Comparison of ENCODE assay signal across 14 cellular contexts in the genomic region with DNA sequence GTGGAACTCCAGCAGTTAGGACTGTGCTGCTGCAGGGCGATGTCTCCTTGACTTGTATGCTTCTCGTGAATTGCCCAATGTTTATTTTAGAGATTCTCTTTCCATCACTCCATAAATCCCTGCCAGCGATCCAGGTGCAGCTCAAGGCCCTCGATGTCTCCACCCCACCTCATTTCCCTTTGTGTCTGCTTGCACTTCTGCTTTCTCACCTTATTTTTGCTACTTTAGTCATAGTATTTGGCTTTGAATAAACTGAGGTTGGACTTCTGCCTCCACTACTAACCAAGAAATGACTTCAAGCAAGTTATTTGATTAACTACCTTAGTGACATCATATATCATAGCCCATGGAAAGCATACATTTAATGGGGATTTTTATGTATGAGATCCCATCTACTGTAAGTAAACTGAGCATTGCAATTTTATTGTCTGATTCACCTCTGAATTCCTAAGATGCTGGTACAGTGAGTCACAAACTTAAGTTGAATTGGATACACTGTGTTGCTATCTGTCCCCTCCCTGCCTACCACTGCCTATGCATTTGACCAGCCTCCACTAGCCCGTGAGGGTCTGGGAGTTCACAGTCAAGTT.
DNase-seq lines count a peak whose midpoint lies in the region; ATAC-seq and TF ChIP-seq lines count a peak whose summit lies in the region.
"Had no signal": no experiment of that assay in that cellular context is flagged by ENCODE, and none has a peak within 500 bp of the region (broad histone marks: within the 10 kb centered on the region; RNA-seq: fewer than 3 reads in every experiment).

No MANE protein-coding gene starts in this region.

- intact Hi-C loops in activated T-helper 2 cell treated with anti-CD3 and anti-CD28 coated beads, Interferon-gamma antibody, Interleukin-2, Interleukin-4, amounts not matched to agents 10 μg/mL and 5 μg/mL and 100 μg/mL, durations not matched to agents 14 hours and 24 hours and 36 hours (cut with micrococcal nuclease) = no loop called here

- DNase-seq in SIG-M5 treated with dmso at 0.1 percent for 504 hours (lab: John Stamatoyannopoulos, UW; ENCODE audit: unreplicated experiment) = peak; percentile 0
- DNase-seq in SIG-M5 (lab: John Stamatoyannopoulos, UW) = no peak
- peak; percentile 32 for DNase-seq in NOMO-1 treated with DMSO at 0.1 percent for 48 hours (lab: John Stamatoyannopoulos, UW; ENCODE audit: unreplicated experiment)
- DNase-seq in epithelial cell of proximal tubule (ENCODE audit: low read depth) = peak; percentile 2
- no peak for DNase-seq in foreskin fibroblast
- no peak for DNase-seq in activated T-helper 2 cell treated with anti-CD3 and anti-CD28 coated beads, Interferon-gamma antibody, Interleukin-2, Interleukin-4, amounts not matched to agents 10 μg/mL and 5 μg/mL and 100 μg/mL, durations not matched to agents 14 hours and 24 hours and 36 hours (ENCODE audit: low spot score)
- no peak for DNase-seq in effector CD4-positive, alpha-beta T cell
- DNase-seq: activated T-cell treated with anti-CD3 and anti-CD28 coated beads, Interleukin-2, amount 50 U/mL, for 4 hours; central memory CD4-positive, alpha-beta T cell; midbrain; right cardiac atrium; upper lobe of left lung; WERI-Rb-1 had no signal

- no peaks in the 10 kb centered on the region for H3K36me3 Mint-ChIP-seq in activated T-helper 2 cell treated with anti-CD3 and anti-CD28 coated beads, Interferon-gamma antibody, Interleukin-2, Interleukin-4, amounts not matched to agents 10 μg/mL and 5 μg/mL and 100 μg/mL, durations not matched to agents 14 hours and 24 hours and 36 hours (ENCODE audit: low read depth)

- H3K27ac Mint-ChIP-seq in activated T-helper 2 cell treated with anti-CD3 and anti-CD28 coated beads, Interferon-gamma antibody, Interleukin-2, Interleukin-4, amounts not matched to agents 10 μg/mL and 5 μg/mL and 100 μg/mL, durations not matched to agents 14 hours and 24 hours and 36 hours = no peak overlapping the region

- no peaks in the 10 kb centered on the region for H3K9me3 Mint-ChIP-seq in activated T-helper 2 cell treated with anti-CD3 and anti-CD28 coated beads, Interferon-gamma antibody, Interleukin-2, Interleukin-4, amounts not matched to agents 10 μg/mL and 5 μg/mL and 100 μg/mL, durations not matched to agents 14 hours and 24 hours and 36 hours
- H3K9me3 Mint-ChIP-seq: activated T-cell treated with anti-CD3 and anti-CD28 coated beads, Interleukin-2, amount 50 U/mL, for 4 hours had no signal

- H3K27me3 Mint-ChIP-seq in activated T-helper 2 cell treated with anti-CD3 and anti-CD28 coated beads, Interferon-gamma antibody, Interleukin-2, Interleukin-4, amounts not matched to agents 10 μg/mL and 5 μg/mL and 100 μg/mL, durations not matched to agents 14 hours and 24 hours and 36 hours (ENCODE audit: low read depth) = no peaks in the 10 kb centered on the region

- ATAC-seq in GM21360 (IDR thresholded peaks at IDR 0.05; ENCODE audit: unreplicated experiment) = no peak
- ATAC-seq: activated T-cell treated with anti-CD3 and anti-CD28 coated beads, Interleukin-2, amount 50 U/mL, for 4 hours; right cardiac atrium had no signal

- H3K4me1 Mint-ChIP-seq in activated T-helper 2 cell treated with anti-CD3 and anti-CD28 coated beads, Interferon-gamma antibody, Interleukin-2, Interleukin-4, amounts not matched to agents 10 μg/mL and 5 μg/mL and 100 μg/mL, durations not matched to agents 14 hours and 24 hours and 36 hours (ENCODE audit: low read depth) = no peaks in the 10 kb centered on the region

- TF ChIP-seq CTCF in epithelial cell of proximal tubule (conservative IDR thresholded peaks at IDR 0.05; ENCODE audit: low read depth, low read length) = no peak
- no peak for TF ChIP-seq CTCF in foreskin fibroblast (IDR thresholded peaks at IDR 0.05; ENCODE audit: low read depth, low read length)

- no peak overlapping the region for H3K4me3 Mint-ChIP-seq in activated T-helper 2 cell treated with anti-CD3 and anti-CD28 coated beads, Interferon-gamma antibody, Interleukin-2, Interleukin-4, amounts not matched to agents 10 μg/mL and 5 μg/mL and 100 μg/mL, durations not matched to agents 14 hours and 24 hours and 36 hours (ENCODE audit: low read depth)
- H3K4me3 Mint-ChIP-seq: activated T-cell treated with anti-CD3 and anti-CD28 coated beads, Interleukin-2, amount 50 U/mL, for 4 hours had no signal

- H3K4me3 ChIP-seq in epithelial cell of proximal tubule (ENCODE audit: low read depth, low read length) = no peak overlapping the region
- H3K4me3 ChIP-seq in foreskin fibroblast (ENCODE audit: low read depth in 1 of 2, low read length in 2 of 2) = no peak overlapping the region
- H3K4me3 ChIP-seq: upper lobe of left lung had no signal

Comparison
In these comparisons a context has a peak if more than half of its experiments do, and no peak if none do; other contexts are left out.
1. DNase-seq: peak in SIG-M5 treated with dmso at 0.1 percent for 504 hours (single experiment), NOMO-1 treated with DMSO at 0.1 percent for 48 hours (single experiment) and epithelial cell of proximal tubule (single experiment); none in SIG-M5 (single experiment), foreskin fibroblast (0 of 2), activated T-helper 2 cell treated with anti-CD3 and anti-CD28 coated beads, Interferon-gamma antibody, Interleukin-2, Interleukin-4, amounts not matched to agents 10 μg/mL and 5 μg/mL and 100 μg/mL, durations not matched to agents 14 hours and 24 hours and 36 hours (single experiment) and effector CD4-positive, alpha-beta T cell (single experiment).